19 cellular contexts compared by ENCODE assay signal in the genomic region with DNA sequence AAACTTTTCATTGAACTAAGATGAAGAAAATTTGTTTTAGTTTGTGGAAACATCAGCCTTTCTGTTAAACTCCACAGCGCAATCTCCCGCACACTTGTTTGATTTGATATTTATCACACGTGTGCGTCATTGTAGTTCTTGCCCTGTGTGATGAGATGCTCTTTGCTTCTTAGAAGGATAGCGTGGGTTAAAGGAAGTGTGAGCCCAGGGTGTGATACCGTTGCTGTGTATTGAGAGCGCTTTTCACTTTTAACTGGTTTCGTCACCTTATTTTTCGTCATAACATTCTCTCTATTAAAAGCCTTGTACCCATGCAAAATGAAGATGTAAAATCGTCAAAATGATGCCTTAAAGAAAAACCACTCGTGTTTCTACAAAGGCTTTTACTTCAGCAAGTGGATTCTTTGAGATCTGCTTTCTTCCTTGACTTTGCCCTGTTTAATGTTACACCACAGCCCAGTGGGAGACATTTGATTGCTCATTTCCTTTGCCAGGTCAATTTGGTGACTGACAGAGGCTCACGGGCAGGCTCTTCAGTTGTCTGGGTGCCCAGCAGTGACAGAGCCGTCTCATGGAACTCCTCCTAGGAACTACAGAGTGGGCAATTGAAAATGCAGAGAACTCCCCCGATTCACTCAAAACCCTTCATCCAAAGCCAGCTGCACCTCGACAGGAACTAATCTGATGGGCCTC.
DNase-seq lines count a peak whose midpoint lies in the region; ATAC-seq and TF ChIP-seq lines count a peak whose summit lies in the region.
"Had no signal": no experiment of that assay in that cellular context is flagged by ENCODE, and none has a peak within 500 bp of the region (broad histone marks: within the 10 kb centered on the region; RNA-seq: fewer than 3 reads in every experiment).

No MANE protein-coding gene starts in this region.

- no peak overlapping the region for H3K27ac ChIP-seq in upper lobe of right lung
- H3K27ac ChIP-seq: cardiac muscle cell, esophagus muscularis mucosa, gastroesophageal sphincter, neutrophil had no signal

- H3K4me3 Mint-ChIP-seq in activated CD4-positive, alpha-beta memory T cell treated with anti-CD3 and anti-CD28 coated beads, Interleukin-2, amount 10 ng/mL, durations not matched to agents 7 days and 5 days = no peak overlapping the region
- peak overlapping the region; percentile 42 for H3K4me3 Mint-ChIP-seq in central memory CD8-positive, alpha-beta T cell
- H3K4me3 Mint-ChIP-seq in endothelial cell (ENCODE audit: unreplicated experiment) = no peak overlapping the region
- H3K4me3 Mint-ChIP-seq: mesothelial cell of epicardium had no signal

- H3K27me3 ChIP-seq in upper lobe of right lung = no peaks in the 10 kb centered on the region
- H3K27me3 ChIP-seq: cardiac muscle cell, esophagus muscularis mucosa, gastroesophageal sphincter, neutrophil had no signal

- H3K4me1 ChIP-seq in upper lobe of right lung = no peaks in the 10 kb centered on the region
- H3K4me1 ChIP-seq: esophagus muscularis mucosa, gastroesophageal sphincter had no signal

- H3K27me3 Mint-ChIP-seq in activated CD4-positive, alpha-beta memory T cell treated with anti-CD3 and anti-CD28 coated beads, Interleukin-2, amount 10 ng/mL, durations not matched to agents 7 days and 5 days = no peaks in the 10 kb centered on the region
- no peaks in the 10 kb centered on the region for H3K27me3 Mint-ChIP-seq in central memory CD8-positive, alpha-beta T cell
- peaks cover 4% of the 10 kb centered on the region for H3K27me3 Mint-ChIP-seq in endothelial cell (ENCODE audit: unreplicated experiment)

- POLR2A ChIA-PET in activated CD4-positive, alpha-beta memory T cell treated with anti-CD3 and anti-CD28 coated beads, Interleukin-2, amount 10 ng/mL, durations not matched to agents 7 days and 5 days (lab: Charles Lee) = interaction anchor here (0.7 kb wide), 1 partner anchor 205 kb away, joined by 3 read pairs; no protein-coding TSS in a partner anchor

- peaks cover 60% of the 10 kb centered on the region for H3K36me3 Mint-ChIP-seq in activated CD4-positive, alpha-beta memory T cell treated with anti-CD3 and anti-CD28 coated beads, Interleukin-2, amount 10 ng/mL, durations not matched to agents 7 days and 5 days (ENCODE audit: low read depth)
- H3K36me3 Mint-ChIP-seq in central memory CD8-positive, alpha-beta T cell (ENCODE audit: insufficient read depth) = peaks cover 48% of the 10 kb centered on the region
- peaks cover 39% of the 10 kb centered on the region for H3K36me3 Mint-ChIP-seq in endothelial cell (ENCODE audit: low read depth, unreplicated experiment)

- H3K4me3 ChIP-seq in upper lobe of right lung = no peak overlapping the region
- H3K4me3 ChIP-seq: cardiac muscle cell, esophagus muscularis mucosa, gastroesophageal sphincter had no signal

- DNase-seq in activated gamma-delta T cell treated with Interleukin-2 at 50 U/mL for 16 hours = peak; percentile 41
- DNase-seq in activated gamma-delta T cell (lab: John Stamatoyannopoulos, UW) = no peak
- DNase-seq in activated CD4-positive, alpha-beta memory T cell treated with anti-CD3 and anti-CD28 coated beads, Interleukin-2, amount 10 ng/mL, durations not matched to agents 7 days and 5 days = peak; percentile 29
- peak in 1 of 2 donors; percentile 52 for DNase-seq in central memory CD8-positive, alpha-beta T cell (ENCODE audit: low spot score in 2 of 2)
- peak; percentile 39 for DNase-seq in upper lobe of right lung
- no peak for DNase-seq in endothelial cell (ENCODE audit: low spot score)
- DNase-seq: amygdala, COR-L47, NCI-H1694, NCI-H748 treated with DMSO at 0.1 percent for 48 hours, Right ventricle myocardium superior, SW 1271 had no signal

- no peak for TF ChIP-seq CTCF in upper lobe of right lung (IDR thresholded peaks at IDR 0.05)
- no peak for TF ChIP-seq CTCF in endothelial cell (IDR thresholded peaks at IDR 0.05; ENCODE audit: unreplicated experiment)

- ATAC-seq in central memory CD8-positive, alpha-beta T cell (replicated peaks; ENCODE audit: extremely low read depth, poor library complexity, severe bottlenecking) = peak; percentile 99
- ATAC-seq in upper lobe of right lung = no peak
- ATAC-seq in HG02885 (IDR thresholded peaks at IDR 0.05; ENCODE audit: poor library complexity, unreplicated experiment) = no peak
- ATAC-seq: gastroesophageal sphincter, left lobe of liver had no signal

- peak overlapping the region; percentile 67 for H3K27ac Mint-ChIP-seq in activated CD4-positive, alpha-beta memory T cell treated with anti-CD3 and anti-CD28 coated beads, Interleukin-2, amount 10 ng/mL, durations not matched to agents 7 days and 5 days
- peak overlapping the region; percentile 78 for H3K27ac Mint-ChIP-seq in central memory CD8-positive, alpha-beta T cell (ENCODE audit: low read depth)
- no peak overlapping the region for H3K27ac Mint-ChIP-seq in endothelial cell (ENCODE audit: unreplicated experiment)
- H3K27ac Mint-ChIP-seq: mesothelial cell of epicardium had no signal

- intact Hi-C loops in upper lobe of right lung (cut with DNase I) = no loop called here

- peaks cover 90% of the 10 kb centered on the region for H3K36me3 ChIP-seq in upper lobe of right lung

- CTCF ChIA-PET in activated CD4-positive, alpha-beta memory T cell treated with anti-CD3 and anti-CD28 coated beads, Interleukin-2, amount 10 ng/mL, durations not matched to agents 7 days and 5 days (lab: Charles Lee) = no interaction called here

- no peaks in the 10 kb centered on the region for H3K9me3 ChIP-seq in upper lobe of right lung
- H3K9me3 ChIP-seq: esophagus muscularis mucosa, gastroesophageal sphincter, neutrophil had no signal

- no peaks in the 10 kb centered on the region for H3K9me3 Mint-ChIP-seq in activated CD4-positive, alpha-beta memory T cell treated with anti-CD3 and anti-CD28 coated beads, Interleukin-2, amount 10 ng/mL, durations not matched to agents 7 days and 5 days
- H3K9me3 Mint-ChIP-seq in central memory CD8-positive, alpha-beta T cell = no peaks in the 10 kb centered on the region
- no peaks in the 10 kb centered on the region for H3K9me3 Mint-ChIP-seq in endothelial cell (ENCODE audit: unreplicated experiment)

- peaks cover 13% of the 10 kb centered on the region for H3K4me1 Mint-ChIP-seq in activated CD4-positive, alpha-beta memory T cell treated with anti-CD3 and anti-CD28 coated beads, Interleukin-2, amount 10 ng/mL, durations not matched to agents 7 days and 5 days
- H3K4me1 Mint-ChIP-seq in central memory CD8-positive, alpha-beta T cell = peaks cover 13% of the 10 kb centered on the region
- no peaks in the 10 kb centered on the region for H3K4me1 Mint-ChIP-seq in endothelial cell (ENCODE audit: unreplicated experiment)
- H3K4me1 Mint-ChIP-seq: mesothelial cell of epicardium had no signal

Comparison
In these comparisons a context has a peak if more than half of its experiments do, and no peak if none do; other contexts are left out.
1. DNase-seq: peak in activated gamma-delta T cell treated with Interleukin-2 at 50 U/mL for 16 hours (single experiment), activated CD4-positive, alpha-beta memory T cell treated with anti-CD3 and anti-CD28 coated beads, Interleukin-2, amount 10 ng/mL, durations not matched to agents 7 days and 5 days (single experiment) and upper lobe of right lung (single experiment); none in activated gamma-delta T cell (single experiment) and endothelial cell (single experiment).